Comparison of ENCODE assay signal across 37 cellular contexts in genomic region chr9:97553141-97553540, GRCh38. TPM values are rescaled to one million over a fixed set of nuclear protein-coding genes. Genes with fewer than 3 reads are reported as not detected.
"Had no signal": no experiment of that assay in that cellular context is flagged by ENCODE, and none has a peak within 500 bp of the region (broad histone marks: within the 10 kb centered on the region; RNA-seq: fewer than 3 reads in every experiment).

No MANE protein-coding gene starts in this region.

- H3K27ac ChIP-seq: cardiac muscle cell, Peyer's patch, VCaP had no signal

- H3K27me3 ChIP-seq: cardiac muscle cell, Peyer's patch had no signal

- H3K4me3 ChIP-seq: cardiac muscle cell, MG63, Peyer's patch had no signal

- H3K36me3 ChIP-seq: MG63, Peyer's patch had no signal

- DNase-seq: activated B cell treated with CpG ODN at 0.5 μM for 24 hours; activated CD4-positive, alpha-beta memory T cell treated with anti-CD3 and anti-CD28 coated beads, Interleukin-2, amount 10 ng/mL, durations not matched to agents 7 days and 5 days; activated CD4-positive, alpha-beta T cell treated with anti-CD3 and anti-CD28 coated beads for 1 hour; activated CD4-positive, alpha-beta T cell treated with anti-CD3 and anti-CD28 coated beads for 48 hours; activated CD8-positive, alpha-beta memory T cell treated with anti-CD3 and anti-CD28 coated beads for 24 hours; activated CD8-positive, alpha-beta memory T cell treated with anti-CD3 and anti-CD28 coated beads, Interleukin-2, amount 10 ng/mL, durations not matched to agents 7 days and 5 days; activated CD8-positive, alpha-beta memory T cell treated with anti-CD3 and anti-CD28 coated beads, Interleukin-2, amount 50 U/mL, for 48 hours; activated effector memory CD4-positive, alpha-beta T cell treated with Interleukin-2 at 50 U/mL for 16 hours; activated naive CD4-positive, alpha-beta T cell treated with anti-CD3 and anti-CD28 coated beads, Interleukin-2, amount 10 ng/mL, durations not matched to agents 7 days and 5 days; activated naive CD8-positive, alpha-beta T cell treated with anti-CD3 and anti-CD28 coated beads for 36 hours; activated T-cell treated with anti-CD3 and anti-CD28 coated beads, Interleukin-2, amount 50 U/mL, for 48 hours; amniotic stem cell; aorta; Kasumi-1; KG1; MG63; NCI-H1048; NCI-H1105 treated with DMSO at 0.1 percent for 48 hours; NCI-H1436 treated with DMSO at 0.1 percent for 48 hours; NCI-H187; NCI-H2029 treated with DMSO at 0.1 percent for 48 hours; NCI-H2107; NCI-H2171; NCI-H510A; NCI-H526; NCI-H748 treated with DMSO at 0.1 percent for 48 hours; NK-92 treated with Interleukin-12 subunit alpha and Interleukin-12 subunit beta, amount 100 ng/mL, for 24 hours; PC-3; Peyer's patch; RPMI8226; SIG-M5; SW 1271; T-helper 1 cell; T-helper 2 cell; T-helper 9 cell had no signal

- H3K9me3 ChIP-seq: MG63, Peyer's patch had no signal

RNA-seq across cellular contexts. Expression of gene TMOD1, which starts 51.7 kb away (rescaled TPM):
- total RNA-seq: PC-3 had no signal
